10 cellular contexts compared by ENCODE assay signal in the genomic region with DNA sequence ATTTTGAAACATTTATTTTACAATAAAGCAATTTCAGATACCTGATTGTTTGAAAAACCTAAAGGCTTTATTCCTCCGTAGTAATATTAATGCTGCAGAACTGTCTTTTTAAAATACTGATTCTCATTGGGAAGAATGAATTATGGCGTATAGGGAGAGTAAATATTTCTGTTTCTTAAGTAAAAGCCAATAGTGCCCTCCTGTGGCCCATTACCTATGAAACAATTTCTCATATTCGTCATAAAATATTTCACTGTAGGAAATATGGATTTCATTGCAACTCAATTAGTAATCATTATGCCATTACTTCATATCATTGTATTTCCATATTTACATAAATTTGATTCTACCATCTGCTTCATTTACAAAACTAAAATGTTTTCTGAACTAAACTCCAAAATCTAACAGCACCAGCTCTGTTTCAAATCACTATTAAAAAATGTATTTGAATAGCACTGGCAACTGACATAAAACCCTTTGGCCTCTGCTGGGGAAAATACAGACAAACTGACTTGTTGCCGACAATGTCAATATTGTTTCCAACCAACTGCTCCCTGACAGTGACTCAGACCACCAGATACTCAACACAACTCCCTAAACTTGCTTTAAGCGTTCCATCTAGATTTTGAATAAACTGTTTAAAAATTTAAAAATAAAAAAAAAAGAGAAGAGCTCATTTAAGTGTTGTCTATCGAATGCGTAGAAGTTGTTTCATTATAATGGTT.
DNase-seq lines count a peak whose midpoint lies in the region; TF ChIP-seq lines count a peak whose summit lies in the region.
"Had no signal": no experiment of that assay in that cellular context is flagged by ENCODE, and none has a peak within 500 bp of the region (broad histone marks: within the 10 kb centered on the region; RNA-seq: fewer than 3 reads in every experiment).

No MANE protein-coding gene starts in this region.

- H3K4me3 ChIP-seq in DOHH2 (ENCODE audit: low read length) (no peak overlapping the region), LNCaP clone FGC (ENCODE audit: low read depth, low read length) (no peak overlapping the region), lower leg skin (ENCODE audit: low read depth, poor library complexity, severe bottlenecking) (no peak overlapping the region)
- H3K4me3 ChIP-seq: thoracic aorta had no signal

- peak; percentile 58 for TF ChIP-seq CTCF in DOHH2 (IDR thresholded peaks at IDR 0.05; ENCODE audit: low read depth, low read length, poor library complexity, severe bottlenecking)
- peak; percentile 46 for TF ChIP-seq CTCF in LNCaP clone FGC (IDR thresholded peaks at IDR 0.05; ENCODE audit: control insufficient read depth, extremely low read depth, insufficient read depth)
- TF ChIP-seq CTCF in VCaP (conservative IDR thresholded peaks at IDR 0.05): peak; percentile 77
- TF ChIP-seq CTCF in lower leg skin (IDR thresholded peaks at IDR 0.05): no peak

- intact Hi-C loops in lower leg skin (cut with DNase I; ENCODE audit: low total_unique reads): loop anchor here (10.0 kb wide), 1 partner anchor 126 kb away; no protein-coding TSS in a partner anchor

- H3K4me2 ChIP-seq in DOHH2 (ENCODE audit: low read length): peak overlapping the region; percentile 29; the same call in 1 of the 2 replicates

- H3F3A ChIP-seq in DOHH2 (ENCODE audit: control insufficient read depth, insufficient read depth): no peaks in the 10 kb centered on the region

- H3K79me2 ChIP-seq in DOHH2 (ENCODE audit: control insufficient read depth, low read length): no peaks in the 10 kb centered on the region

- H4K20me1 ChIP-seq in DOHH2 (ENCODE audit: control insufficient read depth, insufficient read depth, low read depth, low read length): no peaks in the 10 kb centered on the region

- H3K27ac Mint-ChIP-seq in activated T-cell treated with anti-CD3 and anti-CD28 coated beads, Interleukin-2, amount 50 U/mL, for 24 hours: no peak overlapping the region

- no peaks in the 10 kb centered on the region for H3K4me1 Mint-ChIP-seq in activated T-cell treated with anti-CD3 and anti-CD28 coated beads, Interleukin-2, amount 50 U/mL, for 24 hours (ENCODE audit: low read depth)

- H3K4me1 ChIP-seq in DOHH2 (ENCODE audit: control insufficient read depth, low read length): peaks cover 23% of the 10 kb centered on the region

- no peaks in the 10 kb centered on the region for H3K9me3 ChIP-seq in DOHH2 (ENCODE audit: control insufficient read depth, insufficient read depth, low read length)
- H3K9me3 ChIP-seq: thoracic aorta had no signal

- H3K36me3 Mint-ChIP-seq in activated T-cell treated with anti-CD3 and anti-CD28 coated beads, Interleukin-2, amount 50 U/mL, for 24 hours (ENCODE audit: low read depth): no peaks in the 10 kb centered on the region

- no peaks in the 10 kb centered on the region for H3K36me3 ChIP-seq in DOHH2 (ENCODE audit: control insufficient read depth, low read length)
- H3K36me3 ChIP-seq: thoracic aorta had no signal

- DNase-seq in LNCaP clone FGC (ENCODE audit: low read depth) (no peak), midbrain (lab: John Stamatoyannopoulos, UW) (peak; percentile 47), lower leg skin (ENCODE audit: low spot score in 2 of 2) (no peak), anterior cingulate cortex (lab: John Stamatoyannopoulos, UW) (no peak)
- DNase-seq in activated CD4-positive, alpha-beta T cell treated with anti-CD3 and anti-CD28 coated beads, Interleukin-2, amount 50 U/mL, for 1 hour: no peak
- DNase-seq in activated T-cell treated with anti-CD3 and anti-CD28 coated beads, Interleukin-2, amount 50 U/mL, for 24 hours: no peak

- H3K27me3 Mint-ChIP-seq in activated T-cell treated with anti-CD3 and anti-CD28 coated beads, Interleukin-2, amount 50 U/mL, for 24 hours: no peaks in the 10 kb centered on the region

- H3K9me3 Mint-ChIP-seq in activated T-cell treated with anti-CD3 and anti-CD28 coated beads, Interleukin-2, amount 50 U/mL, for 24 hours: peaks cover 1% of the 10 kb centered on the region

- H3K9me2 ChIP-seq in DOHH2 (replicated peaks; ENCODE audit: control insufficient read depth, low read length): no peaks in the 10 kb centered on the region

- WGBS in lower leg skin, 2 donors: 49% methylated on average over 7 of the region's 7 CpGs

- H3K4me3 Mint-ChIP-seq in activated T-cell treated with anti-CD3 and anti-CD28 coated beads, Interleukin-2, amount 50 U/mL, for 24 hours: no peak overlapping the region

- no peaks in the 10 kb centered on the region for H3K27me3 ChIP-seq in DOHH2 (ENCODE audit: control insufficient read depth, low read length)

- H3K27ac ChIP-seq in DOHH2 (ENCODE audit: low read depth, low read length) (no peak overlapping the region), VCaP (peak overlapping the region; percentile 77)
- H3K27ac ChIP-seq: epithelial cell of prostate, thoracic aorta had no signal

- no peak for TF ChIP-seq POLR2A in lower leg skin (IDR thresholded peaks at IDR 0.05)

Comparison
In these comparisons a context has a peak if more than half of its experiments do, and no peak if none do; other contexts are left out.
1. CTCF ChIP-seq: peak in DOHH2 (single experiment), LNCaP clone FGC (single experiment) and VCaP (single experiment); none in lower leg skin (0 of 3).